8 cellular contexts compared by ENCODE assay signal in genomic region chr17:78387982-78388941, GRCh38. TPM values are rescaled to one million over a fixed set of nuclear protein-coding genes. Genes with fewer than 3 reads are reported as not detected.
DNase-seq lines count a peak whose midpoint lies in the region; ATAC-seq and TF ChIP-seq lines count a peak whose summit lies in the region.

No MANE protein-coding gene starts in this region.

- H3F3A ChIP-seq in MM.1S (ENCODE audit: insufficient read depth, low read length), result no peaks in the 10 kb centered on the region; the same call in 1 of the 2 replicates

- H3K36me3 ChIP-seq in spleen, result peaks cover 0 to 40% (median 7%) of the 10 kb centered on the region in 6 donors
- H3K36me3 ChIP-seq in MM.1S (replicated peaks; ENCODE audit: insufficient read depth, low read length), result no peaks in the 10 kb centered on the region

- peak overlapping the region; percentile 26; the same call in 1 of the 2 replicates for H3K27ac ChIP-seq in RWPE1
- peak overlapping the region; percentile 37 to 99 (median 93) for H3K27ac ChIP-seq in spleen
- no peak overlapping the region for H3K27ac ChIP-seq in MM.1S (ENCODE audit: low read length)

- peaks cover 85% of the 10 kb centered on the region for H3K79me2 ChIP-seq in MM.1S (ENCODE audit: low read length)

- no peak overlapping the region for H3K4me2 ChIP-seq in MM.1S (ENCODE audit: low read depth, low read length)

- H3K4me3 ChIP-seq in fibroblast of the aortic adventitia (ENCODE audit: low read depth, low read length) (no peak overlapping the region), spleen (peak overlapping the region in 1 of 8 donors; percentile 48), MM.1S (ENCODE audit: low read length) (no peak overlapping the region)

- TF ChIP-seq CTCF in RWPE1 (conservative IDR thresholded peaks at IDR 0.05; ENCODE audit: low read depth), result no peak
- no peak for TF ChIP-seq CTCF in fibroblast of the aortic adventitia (IDR thresholded peaks at IDR 0.05; ENCODE audit: insufficient read depth, low read length)
- TF ChIP-seq CTCF in spleen (IDR thresholded peaks at IDR 0.05 in 8 of 11, conservative IDR thresholded peaks at IDR 0.05 in 3 of 11), result peak in 1 of 11 experiments; percentile 14
- TF ChIP-seq CTCF in MM.1S (IDR thresholded peaks at IDR 0.05; ENCODE audit: low read length), result no peak

- H3K9me3 ChIP-seq in spleen (no peaks in the 10 kb centered on the region), MM.1S (replicated peaks; ENCODE audit: insufficient read depth, low read length) (no peaks in the 10 kb centered on the region)

- H3K27me3 ChIP-seq in spleen (replicated peaks in 1 of 7), result no peaks in the 10 kb centered on the region
- no peaks in the 10 kb centered on the region for H3K27me3 ChIP-seq in MM.1S (replicated peaks; ENCODE audit: insufficient read depth, low read length)

- TF ChIP-seq POLR2A in spleen (IDR thresholded peaks at IDR 0.05), result no peak

- 19 to 35% (median 29%) methylated on average over 10 of the region's 10 CpGs for WGBS in spleen, 5 donors

- DNase-seq in GM19238 (ENCODE audit: insufficient read length, low spot score), result peak; percentile 46
- no peak for DNase-seq in RWPE1 (ENCODE audit: low spot score)
- peak; percentile 74 for DNase-seq in fibroblast of the aortic adventitia (ENCODE audit: low read depth)
- DNase-seq in spleen, result no peak
- DNase-seq in MM.1S, result no peak
- no peak for DNase-seq in OCI-M2 (lab: John Stamatoyannopoulos, UW; ENCODE audit: unreplicated experiment)

- H3K4me1 ChIP-seq in spleen, result peaks cover 79 to 98% (median 85%) of the 10 kb centered on the region in 6 donors
- H3K4me1 ChIP-seq in MM.1S (ENCODE audit: low read length), result peaks cover 21% of the 10 kb centered on the region

- POLR2A ChIA-PET in RWPE1 (lab: Yijun Ruan, JAX; ENCODE audit: low non-redundant PET), result no interaction called here

- intact Hi-C loops in spleen (cut with DNase I; ENCODE audit: low total_unique reads), result no loop called here

- no peak overlapping the region for H3K9ac ChIP-seq in MM.1S (ENCODE audit: low read length)

- peaks cover 11% of the 10 kb centered on the region for H4K20me1 ChIP-seq in MM.1S (ENCODE audit: insufficient read depth, low read length)

- no peak for ATAC-seq in GM18520 (IDR thresholded peaks at IDR 0.05; ENCODE audit: unreplicated experiment)
- no peak for ATAC-seq in HG02642 (IDR thresholded peaks at IDR 0.05; ENCODE audit: poor library complexity, unreplicated experiment)

- CTCF ChIA-PET in RWPE1 (lab: Yijun Ruan, JAX), result interaction anchor here (0.6 to 0.9 kb wide), 2 partner anchors 28 to 49 kb away, joined by 4 to 5 read pairs; no protein-coding TSS in a partner anchor

- H3K9me2 ChIP-seq in MM.1S (replicated peaks; ENCODE audit: insufficient read depth, low read length), result no peaks in the 10 kb centered on the region

- no peak overlapping the region for H2AFZ ChIP-seq in MM.1S (ENCODE audit: low read length)

RNA-seq across cellular contexts. Expression of gene PGS1, which starts 9.8 kb away (rescaled TPM):
- total RNA-seq in fibroblast of the aortic adventitia (ENCODE audit: low replicate concordance), result 13.9 and 40.2 TPM in 2 replicates
- 100 to 1,000 TPM in 6 of 7 donors, 10 to 100 TPM in 1; 60.1 to 217 (median 112) TPM for total RNA-seq in spleen
- 10 to 100 TPM; 20.0 to 34.7 (median 20.5) TPM for polyA plus RNA-seq in spleen

RNA-seq across cellular contexts. Expression of gene SOCS3, which starts 28.4 kb away (rescaled TPM):
- 26.0 and 50.6 TPM in 2 replicates for total RNA-seq in fibroblast of the aortic adventitia (ENCODE audit: low replicate concordance)
- 100 to 1,000 TPM in 4 of 7 donors, 10 to 100 TPM in 3; 21.4 to 164 (median 103) TPM for total RNA-seq in spleen
- 10 to 100 TPM; 10.7 to 22.2 (median 12.2) TPM for polyA plus RNA-seq in spleen

Comparison
In these comparisons a context has a peak if more than half of its experiments do, and no peak if none do; other contexts are left out.
1. DNase-seq: peak in GM19238 (single experiment) and fibroblast of the aortic adventitia (single experiment); none in RWPE1 (single experiment), spleen (single experiment), MM.1S (single experiment) and OCI-M2 (single experiment).